Comparison of ENCODE assay signal across 1 cellular context in genomic region chr14:53956427-53957201, GRCh38.
TF ChIP-seq lines count a peak whose summit lies in the region.

TSS of gene BMP4 (minus strand) at chr14:53956825. CDS start at chr14:53952222, 4,603 bp downstream.

TF ChIP-seq in HepG2, 621 proteins besides CTCF, POLR2A, EP300 and RAD21 (continued from another document and continues in another):
- TF ChIP-seq BCLAF1 (IDR thresholded peaks at IDR 0.05), result no peak
- TF ChIP-seq SNAI1 (CRISPR knock-in tag; IDR thresholded peaks at IDR 0.05; ENCODE audit: borderline replicate concordance), result no peak
- TF ChIP-seq ZNF709 (CRISPR knock-in tag; IDR thresholded peaks at IDR 0.05), result peak; percentile 90
- TF ChIP-seq DZIP1 (CRISPR knock-in tag; IDR thresholded peaks at IDR 0.05), result no peak
- no peak for TF ChIP-seq CBX1 (IDR thresholded peaks at IDR 0.05; ENCODE audit: low read depth)
- no peak for TF ChIP-seq SSRP1 (CRISPR knock-in tag; IDR thresholded peaks at IDR 0.05)
- peak; percentile 79 for TF ChIP-seq TFDP2 (CRISPR knock-in tag; IDR thresholded peaks at IDR 0.05)
- TF ChIP-seq SOX6 (IDR thresholded peaks at IDR 0.05), result no peak
- TF ChIP-seq SOX6 (CRISPR knock-in tag; IDR thresholded peaks at IDR 0.05), result peak; percentile 77
- TF ChIP-seq MAF1 (CRISPR knock-in tag; IDR thresholded peaks at IDR 0.05; ENCODE audit: borderline replicate concordance), result peak; percentile 90
- TF ChIP-seq ZNF432 (CRISPR knock-in tag; IDR thresholded peaks at IDR 0.05; ENCODE audit: borderline replicate concordance), result no peak
- TF ChIP-seq FOXK1 (CRISPR knock-in tag; IDR thresholded peaks at IDR 0.05; ENCODE audit: borderline replicate concordance, low read depth), result no peak
- no peak for TF ChIP-seq HCFC1 (IDR thresholded peaks at IDR 0.05; ENCODE audit: low read depth, low read length)
- TF ChIP-seq NFYC (CRISPR knock-in tag; IDR thresholded peaks at IDR 0.05), result no peak
- TF ChIP-seq ZNF275 (CRISPR knock-in tag; IDR thresholded peaks at IDR 0.05; ENCODE audit: borderline replicate concordance), result peak; percentile 85; the same call in 1 of the 2 replicates
- peak; percentile 96 for TF ChIP-seq MAX (IDR thresholded peaks at IDR 0.05)
- peak; percentile 86 for TF ChIP-seq PHF21A (CRISPR knock-in tag; IDR thresholded peaks at IDR 0.05)
- TF ChIP-seq NR1H2 (CRISPR knock-in tag; IDR thresholded peaks at IDR 0.05; ENCODE audit: borderline replicate concordance, low read depth), result peak; percentile 69; the same call in 1 of the 2 replicates
- peak; percentile 57; the same call in 1 of the 2 replicates for TF ChIP-seq MED13 (CRISPR knock-in tag; IDR thresholded peaks at IDR 0.05)
- TF ChIP-seq ELK4 (CRISPR knock-in tag; IDR thresholded peaks at IDR 0.05; ENCODE audit: borderline replicate concordance), result no peak
- no peak for TF ChIP-seq THAP8 (CRISPR knock-in tag; IDR thresholded peaks at IDR 0.05; ENCODE audit: borderline replicate concordance)
- TF ChIP-seq ZNF615 (CRISPR knock-in tag; IDR thresholded peaks at IDR 0.05; ENCODE audit: borderline replicate concordance), result no peak
- no peak for TF ChIP-seq ARHGAP35 (CRISPR knock-in tag; IDR thresholded peaks at IDR 0.05; ENCODE audit: borderline replicate concordance)
- TF ChIP-seq AHR (CRISPR knock-in tag; IDR thresholded peaks at IDR 0.05), result no peak
- TF ChIP-seq SMARCE1 (IDR thresholded peaks at IDR 0.05; ENCODE audit: borderline replicate concordance), result no peak
- TF ChIP-seq ZBTB26 (CRISPR knock-in tag; IDR thresholded peaks at IDR 0.05; ENCODE audit: borderline replicate concordance), result no peak
- no peak for TF ChIP-seq AGO2 (optimal IDR thresholded peaks at IDR 0.05; ENCODE audit: low read depth, low read length)
- no peak for TF ChIP-seq EED (CRISPR knock-in tag; IDR thresholded peaks at IDR 0.05)
- no peak for TF ChIP-seq FUBP1 (CRISPR knock-in tag; IDR thresholded peaks at IDR 0.05; ENCODE audit: borderline replicate concordance)
- TF ChIP-seq ATRX (CRISPR knock-in tag; IDR thresholded peaks at IDR 0.05; ENCODE audit: borderline replicate concordance), result no peak
- peak; percentile 63; the same call in 1 of the 2 replicates for TF ChIP-seq MEF2D (CRISPR knock-in tag; IDR thresholded peaks at IDR 0.05)
- TF ChIP-seq ZNF546 (CRISPR knock-in tag; conservative IDR thresholded peaks at IDR 0.05), result peak; percentile 64; the same call in 1 of the 2 replicates
- 0 out of 2 replicates have a peak, but pooled peaks have one; percentile 7 for TF ChIP-seq THAP11 (CRISPR knock-in tag; IDR thresholded peaks at IDR 0.05)
- TF ChIP-seq ZNF564 (CRISPR knock-in tag; IDR thresholded peaks at IDR 0.05), result peak; percentile 89; the same call in 1 of the 2 replicates
- no peak for TF ChIP-seq ZNF383 (CRISPR knock-in tag; IDR thresholded peaks at IDR 0.05; ENCODE audit: borderline replicate concordance)
- TF ChIP-seq CAMTA2 (CRISPR knock-in tag; IDR thresholded peaks at IDR 0.05; ENCODE audit: borderline replicate concordance), result no peak
- TF ChIP-seq TEAD2 (CRISPR knock-in tag; IDR thresholded peaks at IDR 0.05), result no peak; the same call in 1 of the 2 replicates
- peak; percentile 92 for TF ChIP-seq ZNF749 (CRISPR knock-in tag; IDR thresholded peaks at IDR 0.05; ENCODE audit: borderline replicate concordance)
- 0 out of 2 replicates have a peak, but pooled peaks have one; percentile 45 for TF ChIP-seq MXD1 (CRISPR knock-in tag; IDR thresholded peaks at IDR 0.05)
- peak; percentile 54; the same call in 1 of the 2 replicates for TF ChIP-seq ZBTB14 (CRISPR knock-in tag; IDR thresholded peaks at IDR 0.05)
- no peak for TF ChIP-seq PHB2 (IDR thresholded peaks at IDR 0.05; ENCODE audit: partially characterized antibody)
- TF ChIP-seq ZNF335 (CRISPR knock-in tag; IDR thresholded peaks at IDR 0.05), result peak; percentile 81
- TF ChIP-seq POGZ (CRISPR knock-in tag; IDR thresholded peaks at IDR 0.05), result peak; percentile 69
- TF ChIP-seq RARA (CRISPR knock-in tag; IDR thresholded peaks at IDR 0.05), result 0 out of 2 replicates have a peak, but pooled peaks have one; percentile 67
- TF ChIP-seq ZNF530 (CRISPR knock-in tag; IDR thresholded peaks at IDR 0.05; ENCODE audit: low read depth), result 0 out of 2 replicates have a peak, but pooled peaks have one; percentile 61
- TF ChIP-seq ELF4 (CRISPR knock-in tag; IDR thresholded peaks at IDR 0.05; ENCODE audit: borderline replicate concordance), result no peak
- TF ChIP-seq ZNF557 (CRISPR knock-in tag; IDR thresholded peaks at IDR 0.05), result 0 out of 2 replicates have a peak, but pooled peaks have one; percentile 46
- peak; percentile 53; the same call in 1 of the 2 replicates for TF ChIP-seq PATZ1 (CRISPR knock-in tag; IDR thresholded peaks at IDR 0.05)
- no peak for TF ChIP-seq ATM (IDR thresholded peaks at IDR 0.05; ENCODE audit: borderline replicate concordance)
- TF ChIP-seq NR2F1 (CRISPR knock-in tag; IDR thresholded peaks at IDR 0.05), result no peak
